ENCODE assay signal across 9 cellular contexts in genomic region chr16:27154573-27155521, GRCh38. TPM values are rescaled to one million over a fixed set of nuclear protein-coding genes. Genes with fewer than 3 reads are reported as not detected.
DNase-seq lines count a peak whose midpoint lies in the region; TF ChIP-seq lines count a peak whose summit lies in the region.
"Had no signal": no experiment of that assay in that cellular context is flagged by ENCODE, and none has a peak within 500 bp of the region (broad histone marks: within the 10 kb centered on the region; RNA-seq: fewer than 3 reads in every experiment).

No MANE protein-coding gene starts in this region.

- TF ChIP-seq CTCF in GM13977 (IDR thresholded peaks at IDR 0.05; ENCODE audit: extremely low read depth, insufficient read depth, missing control alignments) (peak; percentile 90), fibroblast of mammary gland (conservative IDR thresholded peaks at IDR 0.05; ENCODE audit: control insufficient read depth, insufficient read depth, low read depth, low read length) (peak; percentile 99), neural cell (IDR thresholded peaks at IDR 0.05; ENCODE audit: poor library complexity, severe bottlenecking) (peak; percentile 60), testis (IDR thresholded peaks at IDR 0.05) (peak; percentile 86 to 98 (median 88))

- no peaks in the 10 kb centered on the region for H3K36me3 ChIP-seq in NT2/D1 (ENCODE audit: insufficient read depth, insufficient read length, low read length)
- no peaks in the 10 kb centered on the region for H3K36me3 ChIP-seq in neural cell (ENCODE audit: insufficient read depth, low read length)
- H3K36me3 ChIP-seq in testis (ENCODE audit: low read depth, missing control alignments): no peaks in the 10 kb centered on the region
- H3K36me3 ChIP-seq: HAP-1 had no signal

- no peaks in the 10 kb centered on the region for H4K20me1 ChIP-seq in neural cell (ENCODE audit: insufficient read depth)

- no peak overlapping the region for H3K4me2 ChIP-seq in neural cell (ENCODE audit: low read length)

- intact Hi-C loops in testis (cut with DNase I; ENCODE audit: low total_unique reads): no loop called here

- in situ Hi-C loops in ACHN (cut with HindIII; ENCODE audit: low pct_ligation_motif_present, low pct_unique_long_range_greater_than_20kb, low sequenced_read_pairs): loop anchor here (25.0 kb wide), 1 partner anchor 232 kb away; no protein-coding TSS in a partner anchor
- in situ Hi-C loops in GM13977 (cut with MboI; ENCODE audit: low pct_unique_long_range_greater_than_20kb, low sequenced_read_pairs, unreplicated experiment): no loop called here

- H3K9ac ChIP-seq in NT2/D1 (ENCODE audit: insufficient read length, low read depth) (no peak overlapping the region), neural cell (ENCODE audit: low read length) (no peak overlapping the region)

- no peak overlapping the region for H3K4me3 ChIP-seq in NT2/D1 (ENCODE audit: insufficient read length, low read depth)
- H3K4me3 ChIP-seq in fibroblast of mammary gland (ENCODE audit: control insufficient read depth, low read depth, low read length): no peak overlapping the region
- no peak overlapping the region for H3K4me3 ChIP-seq in neural cell (ENCODE audit: low read length)
- H3K4me3 ChIP-seq in testis: peak overlapping the region in 1 of 2 donors; percentile 18
- H3K4me3 ChIP-seq: HAP-1 had no signal

- peaks cover 4% of the 10 kb centered on the region for H3K4me1 ChIP-seq in NT2/D1 (ENCODE audit: insufficient read depth, insufficient read length)
- no peaks in the 10 kb centered on the region for H3K4me1 ChIP-seq in testis

- TF ChIP-seq EP300 in neural cell (conservative IDR thresholded peaks at IDR 0.05; ENCODE audit: poor library complexity, severe bottlenecking): no peak

- TF ChIP-seq RAD21 in neural cell (conservative IDR thresholded peaks at IDR 0.05): no peak

- TF ChIP-seq POLR2A in testis (IDR thresholded peaks at IDR 0.05): no peak

- H2AFZ ChIP-seq in neural cell (ENCODE audit: low read depth, low read length): no peak overlapping the region

- no peaks in the 10 kb centered on the region for H3K79me2 ChIP-seq in neural cell (replicated peaks; ENCODE audit: insufficient read depth, low read length)

- DNase-seq in ACHN (peak; percentile 41), GM13977 (ENCODE audit: low spot score) (peak; percentile 72), NT2/D1 (ENCODE audit: low read depth, low spot score) (peak; percentile 47), fibroblast of mammary gland (ENCODE audit: low read depth) (peak; percentile 39), testis (peak; percentile 83), NCI-H2107 (lab: John Stamatoyannopoulos, UW) (no peak)
- DNase-seq in activated T-cell treated with anti-CD3 and anti-CD28 coated beads, Interleukin-2, amount 50 U/mL, for 1 hour: peak; percentile 81

- H3K9me3 ChIP-seq in NT2/D1 (ENCODE audit: insufficient read depth, low read length) (no peaks in the 10 kb centered on the region), neural cell (ENCODE audit: low read length) (no peaks in the 10 kb centered on the region), testis (no peaks in the 10 kb centered on the region)
- H3K9me3 ChIP-seq: HAP-1 had no signal

- H3K27ac ChIP-seq in neural cell (ENCODE audit: low read length): no peak overlapping the region
- no peak overlapping the region for H3K27ac ChIP-seq in testis

- H3K27me3 ChIP-seq in NT2/D1 (ENCODE audit: insufficient read depth, insufficient read length) (no peaks in the 10 kb centered on the region), neural cell (ENCODE audit: insufficient read depth, low read depth, low read length) (no peaks in the 10 kb centered on the region), testis (no peaks in the 10 kb centered on the region)

- no peaks in the 10 kb centered on the region for H3K9me2 ChIP-seq in neural cell (ENCODE audit: insufficient read depth, low read length)

- 17% methylated on average over 23 to 25 of the region's 25 CpGs for WGBS in testis, 2 donors

- no peaks in the 10 kb centered on the region for H3F3A ChIP-seq in neural cell (ENCODE audit: insufficient read depth, low read length, poor library complexity, severe bottlenecking)

TF ChIP-seq in neural cell, 6 proteins besides CTCF, POLR2A, EP300 and RAD21:
- no peak for TF ChIP-seq MXI1 (conservative IDR thresholded peaks at IDR 0.05; ENCODE audit: poor library complexity, severe bottlenecking)
- no peak for TF ChIP-seq POLR2AphosphoS5 (IDR thresholded peaks at IDR 0.05)
- peak; percentile 47 for TF ChIP-seq SMC3 (conservative IDR thresholded peaks at IDR 0.05; ENCODE audit: poor library complexity)
- TF ChIP-seq TAF1 (IDR thresholded peaks at IDR 0.05; ENCODE audit: low read depth): no peak

RNA-seq across cellular contexts. Expression of gene KDM8, which starts 48.5 kb away (rescaled TPM):
- polyA plus RNA-seq in neural cell (2.7 and 4.0 TPM in 2 replicates), testis (ENCODE audit: insufficient read depth, low read depth, low replicate concordance) (5.7 TPM)
- polyA minus RNA-seq in neural cell: 2.4 TPM in 2 replicates
- total RNA-seq in testis: 10 to 100 TPM in 1 of 2 donors, 1 to 10 TPM in 1; 8.3 to 14.7 TPM
